In genomic region chr5:25181249-25181648, GRCh38 we compare ENCODE assay signal across 17 cellular contexts.
"Had no signal": no experiment of that assay in that cellular context is flagged by ENCODE, and none has a peak within 500 bp of the region (broad histone marks: within the 10 kb centered on the region; RNA-seq: fewer than 3 reads in every experiment).

No MANE protein-coding gene starts in this region.

- ATAC-seq: activated CD4-positive, alpha-beta T cell treated with anti-CD3 and anti-CD28 coated beads for 36 hours; activated T-helper 17 cell treated with anti-CD3 and anti-CD28 coated beads, Interleukin-2, amount 50 U/mL, for 72 hours had no signal

- DNase-seq: activated CD4-positive, alpha-beta memory T cell treated with anti-CD3 and anti-CD28 coated beads, Interleukin-2, amount 10 ng/mL, durations not matched to agents 7 days and 5 days; activated CD4-positive, alpha-beta T cell treated with anti-CD3 and anti-CD28 coated beads for 36 hours; activated CD4-positive, alpha-beta T cell treated with anti-CD3 and anti-CD28 coated beads, Interleukin-2, amount 50 U/mL, for 1 hour; activated gamma-delta T cell; activated naive CD4-positive, alpha-beta T cell treated with anti-CD3 and anti-CD28 coated beads for 36 hours; activated T-cell treated with anti-CD3 and anti-CD28 coated beads for 4 hours; activated T-cell treated with anti-CD3 and anti-CD28 coated beads, Interleukin-2, amount 50 U/mL, for 48 hours; cerebellar nuclear complex; NCI-H146; NCI-H187 treated with DMSO at 0.1 percent for 48 hours; NCI-H2081 treated with DMSO at 0.1 percent for 48 hours; NCI-H2227 treated with DMSO at 0.1 percent for 48 hours; NCI-H446 treated with DMSO at 0.1 percent for 48 hours; NCI-H526 treated with DMSO at 0.1 percent for 48 hours; Peyer's patch; Right ventricle myocardium superior had no signal
